1 cellular context compared by ENCODE assay signal in the genomic region with DNA sequence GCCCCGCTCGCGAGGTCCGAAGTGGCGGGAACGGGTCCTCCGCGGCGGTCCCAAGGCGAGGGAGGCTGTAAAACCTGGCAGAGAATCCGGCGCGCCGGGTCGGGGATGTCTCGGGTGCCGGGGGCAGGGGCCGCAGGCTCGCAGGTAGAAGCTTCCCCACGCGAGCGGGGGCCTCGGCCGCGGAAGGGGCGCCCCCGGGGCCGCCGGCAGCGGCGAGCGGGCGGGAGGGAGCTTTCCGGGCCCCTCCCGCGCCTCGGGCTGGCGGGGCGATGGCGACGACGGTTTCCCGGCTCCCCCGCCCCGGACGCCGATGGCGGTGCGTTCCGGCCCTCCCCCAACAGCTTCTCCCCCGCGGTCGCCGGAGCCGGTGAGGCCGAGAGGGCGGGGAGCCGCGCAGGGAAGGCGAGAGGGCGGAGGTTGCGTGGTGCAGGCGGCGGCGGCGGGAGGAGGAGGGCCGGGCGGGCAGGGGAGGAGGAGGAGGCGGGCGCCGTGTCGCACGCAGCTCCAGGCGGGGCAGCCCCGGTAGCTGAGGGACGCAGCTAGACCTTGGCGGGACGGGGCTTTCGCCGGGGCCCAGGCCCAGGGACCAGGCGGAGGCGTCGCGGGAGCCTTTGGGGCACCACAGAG.
A peak's percentile ranks its signal among the peaks of the same experiment; 100 is the strongest.
TF ChIP-seq lines count a peak whose summit lies in the region.

TSS of gene CUL1 (plus strand) at position 507 of the 627 bp plus-strand sequence. CDS start 31,220 bp downstream, outside the sequence.

TF ChIP-seq in HepG2, 621 proteins besides CTCF, POLR2A, EP300 and RAD21 (continued from another document and continues in another):
- TF ChIP-seq, protein P1, sequence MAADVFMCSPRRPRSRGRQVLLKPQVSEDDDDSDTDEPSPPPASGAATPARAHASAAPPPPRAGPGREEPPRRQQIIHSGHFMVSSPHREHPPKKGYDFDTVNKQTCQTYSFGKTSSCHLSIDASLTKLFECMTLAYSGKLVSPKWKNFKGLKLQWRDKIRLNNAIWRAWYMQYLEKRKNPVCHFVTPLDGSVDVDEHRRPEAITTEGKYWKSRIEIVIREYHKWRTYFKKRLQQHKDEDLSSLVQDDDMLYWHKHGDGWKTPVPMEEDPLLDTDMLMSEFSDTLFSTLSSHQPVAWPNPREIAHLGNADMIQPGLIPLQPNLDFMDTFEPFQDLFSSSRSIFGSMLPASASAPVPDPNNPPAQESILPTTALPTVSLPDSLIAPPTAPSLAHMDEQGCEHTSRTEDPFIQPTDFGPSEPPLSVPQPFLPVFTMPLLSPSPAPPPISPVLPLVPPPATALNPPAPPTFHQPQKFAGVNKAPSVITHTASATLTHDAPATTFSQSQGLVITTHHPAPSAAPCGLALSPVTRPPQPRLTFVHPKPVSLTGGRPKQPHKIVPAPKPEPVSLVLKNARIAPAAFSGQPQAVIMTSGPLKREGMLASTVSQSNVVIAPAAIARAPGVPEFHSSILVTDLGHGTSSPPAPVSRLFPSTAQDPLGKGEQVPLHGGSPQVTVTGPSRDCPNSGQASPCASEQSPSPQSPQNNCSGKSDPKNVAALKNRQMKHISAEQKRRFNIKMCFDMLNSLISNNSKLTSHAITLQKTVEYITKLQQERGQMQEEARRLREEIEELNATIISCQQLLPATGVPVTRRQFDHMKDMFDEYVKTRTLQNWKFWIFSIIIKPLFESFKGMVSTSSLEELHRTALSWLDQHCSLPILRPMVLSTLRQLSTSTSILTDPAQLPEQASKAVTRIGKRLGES (CRISPR knock-in tag; IDR thresholded peaks at IDR 0.05; ENCODE audit: borderline replicate concordance), result no peak
- TF ChIP-seq, protein P2, sequence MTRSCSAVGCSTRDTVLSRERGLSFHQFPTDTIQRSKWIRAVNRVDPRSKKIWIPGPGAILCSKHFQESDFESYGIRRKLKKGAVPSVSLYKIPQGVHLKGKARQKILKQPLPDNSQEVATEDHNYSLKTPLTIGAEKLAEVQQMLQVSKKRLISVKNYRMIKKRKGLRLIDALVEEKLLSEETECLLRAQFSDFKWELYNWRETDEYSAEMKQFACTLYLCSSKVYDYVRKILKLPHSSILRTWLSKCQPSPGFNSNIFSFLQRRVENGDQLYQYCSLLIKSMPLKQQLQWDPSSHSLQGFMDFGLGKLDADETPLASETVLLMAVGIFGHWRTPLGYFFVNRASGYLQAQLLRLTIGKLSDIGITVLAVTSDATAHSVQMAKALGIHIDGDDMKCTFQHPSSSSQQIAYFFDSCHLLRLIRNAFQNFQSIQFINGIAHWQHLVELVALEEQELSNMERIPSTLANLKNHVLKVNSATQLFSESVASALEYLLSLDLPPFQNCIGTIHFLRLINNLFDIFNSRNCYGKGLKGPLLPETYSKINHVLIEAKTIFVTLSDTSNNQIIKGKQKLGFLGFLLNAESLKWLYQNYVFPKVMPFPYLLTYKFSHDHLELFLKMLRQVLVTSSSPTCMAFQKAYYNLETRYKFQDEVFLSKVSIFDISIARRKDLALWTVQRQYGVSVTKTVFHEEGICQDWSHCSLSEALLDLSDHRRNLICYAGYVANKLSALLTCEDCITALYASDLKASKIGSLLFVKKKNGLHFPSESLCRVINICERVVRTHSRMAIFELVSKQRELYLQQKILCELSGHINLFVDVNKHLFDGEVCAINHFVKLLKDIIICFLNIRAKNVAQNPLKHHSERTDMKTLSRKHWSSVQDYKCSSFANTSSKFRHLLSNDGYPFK (CRISPR knock-in tag; IDR thresholded peaks at IDR 0.05; ENCODE audit: borderline replicate concordance), result no peak
- TF ChIP-seq HES4 (CRISPR knock-in tag; IDR thresholded peaks at IDR 0.05; ENCODE audit: borderline replicate concordance) (no peak; the same call in 1 of the 2 replicates), ZNF724P (CRISPR knock-in tag; IDR thresholded peaks at IDR 0.05; ENCODE audit: borderline replicate concordance) (0 out of 2 replicates have a peak, but pooled peaks have one; percentile 9), CEBPG (CRISPR knock-in tag; IDR thresholded peaks at IDR 0.05) (no peak), ZNF720 (CRISPR knock-in tag; IDR thresholded peaks at IDR 0.05) (no peak), ZNF574 (CRISPR knock-in tag; IDR thresholded peaks at IDR 0.05) (peak; percentile 55; the same call in 1 of the 2 replicates), MBNL3 (CRISPR knock-in tag; conservative IDR thresholded peaks at IDR 0.05) (no peak), THAP8 (CRISPR knock-in tag; IDR thresholded peaks at IDR 0.05; ENCODE audit: borderline replicate concordance) (no peak), ZSCAN21 (CRISPR knock-in tag; IDR thresholded peaks at IDR 0.05; ENCODE audit: borderline replicate concordance) (peak; percentile 60; the same call in 1 of the 2 replicates), DMAP1 (CRISPR knock-in tag; IDR thresholded peaks at IDR 0.05) (no peak; the same call in 1 of the 2 replicates), GLI4 (CRISPR knock-in tag; IDR thresholded peaks at IDR 0.05; ENCODE audit: borderline replicate concordance) (no peak), NR2F2 (IDR thresholded peaks at IDR 0.05; ENCODE audit: borderline replicate concordance, low read depth) (no peak), MYC (CRISPR knock-in tag; IDR thresholded peaks at IDR 0.05; ENCODE audit: borderline replicate concordance) (peak; percentile 51), ZFY (CRISPR knock-in tag; IDR thresholded peaks at IDR 0.05) (no peak), HNRNPH1 (optimal IDR thresholded peaks at IDR 0.05; ENCODE audit: low read depth, low read length) (no peak), ZNF431 (CRISPR knock-in tag; IDR thresholded peaks at IDR 0.05; ENCODE audit: borderline replicate concordance, low read depth) (0 out of 2 replicates have a peak, but pooled peaks have one; percentile 21), ISL2 (CRISPR knock-in tag; IDR thresholded peaks at IDR 0.05) (0 out of 2 replicates have a peak, but pooled peaks have one; percentile 26), SP5 (CRISPR knock-in tag; IDR thresholded peaks at IDR 0.05; ENCODE audit: borderline replicate concordance, low read depth) (no peak), RXRB (CRISPR knock-in tag; IDR thresholded peaks at IDR 0.05; ENCODE audit: borderline replicate concordance) (peak; percentile 27; the same call in 1 of the 2 replicates), ZNF788 (CRISPR knock-in tag; IDR thresholded peaks at IDR 0.05; ENCODE audit: borderline replicate concordance) (no peak; the same call in 1 of the 2 replicates), SALL2 (CRISPR knock-in tag; IDR thresholded peaks at IDR 0.05) (no peak; the same call in 1 of the 2 replicates), MIER2 (CRISPR knock-in tag; IDR thresholded peaks at IDR 0.05) (no peak), YEATS4 (CRISPR knock-in tag; IDR thresholded peaks at IDR 0.05; ENCODE audit: borderline replicate concordance) (peak; percentile 37; the same call in 1 of the 2 replicates), ZBTB26 (CRISPR knock-in tag; IDR thresholded peaks at IDR 0.05; ENCODE audit: borderline replicate concordance) (no peak), TSC22D2 (CRISPR knock-in tag; IDR thresholded peaks at IDR 0.05; ENCODE audit: borderline replicate concordance) (no peak; the same call in 1 of the 2 replicates), ZNF616 (CRISPR knock-in tag; IDR thresholded peaks at IDR 0.05; ENCODE audit: low read depth) (no peak; the same call in 1 of the 2 replicates), RNF2 (conservative IDR thresholded peaks at IDR 0.05; ENCODE audit: low read depth) (0 out of 2 replicates have a peak, but pooled peaks have one; percentile 39), ZNF644 (CRISPR knock-in tag; IDR thresholded peaks at IDR 0.05; ENCODE audit: low read depth) (no peak), HNRNPL (IDR thresholded peaks at IDR 0.05; ENCODE audit: low read depth, low read length) (no peak), ZNF124 (CRISPR knock-in tag; IDR thresholded peaks at IDR 0.05) (no peak), AGO2 (optimal IDR thresholded peaks at IDR 0.05; ENCODE audit: low read depth, low read length) (no peak), TP53 (CRISPR knock-in tag; conservative IDR thresholded peaks at IDR 0.05) (no peak), ZNF570 (CRISPR knock-in tag; IDR thresholded peaks at IDR 0.05; ENCODE audit: borderline replicate concordance) (no peak), KLF15 (CRISPR knock-in tag; IDR thresholded peaks at IDR 0.05; ENCODE audit: borderline replicate concordance) (no peak), ARHGAP35 (CRISPR knock-in tag; IDR thresholded peaks at IDR 0.05; ENCODE audit: borderline replicate concordance) (no peak), FOXA1 (IDR thresholded peaks at IDR 0.05) (no peak), FOXA1 (CRISPR knock-in tag; IDR thresholded peaks at IDR 0.05) (no peak), FOXP1 (IDR thresholded peaks at IDR 0.05) (no peak), FOXP1 (CRISPR knock-in tag; IDR thresholded peaks at IDR 0.05) (no peak), IKZF1 (IDR thresholded peaks at IDR 0.05) (no peak), ATRX (CRISPR knock-in tag; IDR thresholded peaks at IDR 0.05; ENCODE audit: borderline replicate concordance) (no peak), SPEN (CRISPR knock-in tag; IDR thresholded peaks at IDR 0.05; ENCODE audit: low read depth) (no peak), FOXJ3 (CRISPR knock-in tag; IDR thresholded peaks at IDR 0.05; ENCODE audit: borderline replicate concordance) (no peak), SAFB2 (CRISPR knock-in tag; IDR thresholded peaks at IDR 0.05; ENCODE audit: borderline replicate concordance, low read depth) (no peak)
- TF ChIP-seq, protein P3, sequence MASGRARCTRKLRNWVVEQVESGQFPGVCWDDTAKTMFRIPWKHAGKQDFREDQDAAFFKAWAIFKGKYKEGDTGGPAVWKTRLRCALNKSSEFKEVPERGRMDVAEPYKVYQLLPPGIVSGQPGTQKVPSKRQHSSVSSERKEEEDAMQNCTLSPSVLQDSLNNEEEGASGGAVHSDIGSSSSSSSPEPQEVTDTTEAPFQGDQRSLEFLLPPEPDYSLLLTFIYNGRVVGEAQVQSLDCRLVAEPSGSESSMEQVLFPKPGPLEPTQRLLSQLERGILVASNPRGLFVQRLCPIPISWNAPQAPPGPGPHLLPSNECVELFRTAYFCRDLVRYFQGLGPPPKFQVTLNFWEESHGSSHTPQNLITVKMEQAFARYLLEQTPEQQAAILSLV (CRISPR knock-in tag; IDR thresholded peaks at IDR 0.05; ENCODE audit: borderline replicate concordance), result no peak
- TF ChIP-seq, protein P4, sequence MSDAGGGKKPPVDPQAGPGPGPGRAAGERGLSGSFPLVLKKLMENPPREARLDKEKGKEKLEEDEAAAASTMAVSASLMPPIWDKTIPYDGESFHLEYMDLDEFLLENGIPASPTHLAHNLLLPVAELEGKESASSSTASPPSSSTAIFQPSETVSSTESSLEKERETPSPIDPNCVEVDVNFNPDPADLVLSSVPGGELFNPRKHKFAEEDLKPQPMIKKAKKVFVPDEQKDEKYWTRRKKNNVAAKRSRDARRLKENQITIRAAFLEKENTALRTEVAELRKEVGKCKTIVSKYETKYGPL (CRISPR knock-in tag; IDR thresholded peaks at IDR 0.05), result no peak
- TF ChIP-seq, protein P5, sequence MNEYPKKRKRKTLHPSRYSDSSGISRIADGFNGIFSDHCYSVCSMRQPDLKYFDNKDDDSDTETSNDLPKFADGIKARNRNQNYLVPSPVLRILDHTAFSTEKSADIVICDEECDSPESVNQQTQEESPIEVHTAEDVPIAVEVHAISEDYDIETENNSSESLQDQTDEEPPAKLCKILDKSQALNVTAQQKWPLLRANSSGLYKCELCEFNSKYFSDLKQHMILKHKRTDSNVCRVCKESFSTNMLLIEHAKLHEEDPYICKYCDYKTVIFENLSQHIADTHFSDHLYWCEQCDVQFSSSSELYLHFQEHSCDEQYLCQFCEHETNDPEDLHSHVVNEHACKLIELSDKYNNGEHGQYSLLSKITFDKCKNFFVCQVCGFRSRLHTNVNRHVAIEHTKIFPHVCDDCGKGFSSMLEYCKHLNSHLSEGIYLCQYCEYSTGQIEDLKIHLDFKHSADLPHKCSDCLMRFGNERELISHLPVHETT (CRISPR knock-in tag; conservative IDR thresholded peaks at IDR 0.05), result peak; percentile 87
- TF ChIP-seq, protein P6, sequence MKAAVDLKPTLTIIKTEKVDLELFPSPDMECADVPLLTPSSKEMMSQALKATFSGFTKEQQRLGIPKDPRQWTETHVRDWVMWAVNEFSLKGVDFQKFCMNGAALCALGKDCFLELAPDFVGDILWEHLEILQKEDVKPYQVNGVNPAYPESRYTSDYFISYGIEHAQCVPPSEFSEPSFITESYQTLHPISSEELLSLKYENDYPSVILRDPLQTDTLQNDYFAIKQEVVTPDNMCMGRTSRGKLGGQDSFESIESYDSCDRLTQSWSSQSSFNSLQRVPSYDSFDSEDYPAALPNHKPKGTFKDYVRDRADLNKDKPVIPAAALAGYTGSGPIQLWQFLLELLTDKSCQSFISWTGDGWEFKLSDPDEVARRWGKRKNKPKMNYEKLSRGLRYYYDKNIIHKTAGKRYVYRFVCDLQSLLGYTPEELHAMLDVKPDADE (CRISPR knock-in tag; IDR thresholded peaks at IDR 0.05), result no peak
- TF ChIP-seq, protein P7, sequence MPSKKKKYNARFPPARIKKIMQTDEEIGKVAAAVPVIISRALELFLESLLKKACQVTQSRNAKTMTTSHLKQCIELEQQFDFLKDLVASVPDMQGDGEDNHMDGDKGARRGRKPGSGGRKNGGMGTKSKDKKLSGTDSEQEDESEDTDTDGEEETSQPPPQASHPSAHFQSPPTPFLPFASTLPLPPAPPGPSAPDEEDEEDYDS (CRISPR knock-in tag; IDR thresholded peaks at IDR 0.05), result no peak
